ENCODE assay signal across 1 cellular context in the genomic region with DNA sequence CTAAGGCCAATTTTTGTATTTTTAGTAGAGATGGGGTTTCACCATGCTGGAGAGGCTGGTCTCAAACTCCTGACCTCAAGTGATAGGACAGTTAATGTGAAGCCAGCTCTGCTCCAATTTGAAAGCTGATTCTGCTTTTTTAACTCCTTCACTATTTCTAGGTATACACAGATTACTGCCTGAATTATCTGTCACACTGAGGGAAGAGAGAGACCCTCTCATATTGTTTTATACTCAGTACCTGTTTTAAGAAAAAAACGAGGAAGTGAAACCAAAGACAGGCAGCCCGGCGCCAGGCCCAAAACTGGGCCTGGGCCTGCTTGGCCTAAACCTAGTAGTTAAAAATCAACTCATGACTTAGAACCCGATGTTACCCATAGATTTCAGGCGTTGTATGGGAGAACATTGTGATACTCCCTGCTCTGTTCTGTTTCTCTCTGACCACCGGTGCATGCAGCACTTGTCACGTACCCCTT.
TF ChIP-seq lines count a peak whose summit lies in the region.

No MANE protein-coding gene starts in this region.

TF ChIP-seq in GM12878, 131 proteins besides CTCF, POLR2A, EP300 and RAD21 (continued from another document):
- TF ChIP-seq POLR2AphosphoS5 (IDR thresholded peaks at IDR 0.05; ENCODE audit: low read length) (no peak), JUNB (IDR thresholded peaks at IDR 0.05) (peak; percentile 25; the same call in 1 of the 2 replicates), PAX8 (IDR thresholded peaks at IDR 0.05) (no peak), CBX3 (IDR thresholded peaks at IDR 0.05; ENCODE audit: borderline replicate concordance, low read depth) (no peak), ZNF217 (IDR thresholded peaks at IDR 0.05) (peak; percentile 65), SMC3 (IDR thresholded peaks at IDR 0.05; ENCODE audit: borderline replicate concordance, low read length) (no peak), IRF4 (IDR thresholded peaks at IDR 0.05; ENCODE audit: low read depth, low read length) (no peak), STAT1 (conservative IDR thresholded peaks at IDR 0.05) (no peak), SUPT20H (IDR thresholded peaks at IDR 0.05; ENCODE audit: borderline replicate concordance, control insufficient read depth, low read depth, low read length) (no peak)
- TF ChIP-seq, protein P1, sequence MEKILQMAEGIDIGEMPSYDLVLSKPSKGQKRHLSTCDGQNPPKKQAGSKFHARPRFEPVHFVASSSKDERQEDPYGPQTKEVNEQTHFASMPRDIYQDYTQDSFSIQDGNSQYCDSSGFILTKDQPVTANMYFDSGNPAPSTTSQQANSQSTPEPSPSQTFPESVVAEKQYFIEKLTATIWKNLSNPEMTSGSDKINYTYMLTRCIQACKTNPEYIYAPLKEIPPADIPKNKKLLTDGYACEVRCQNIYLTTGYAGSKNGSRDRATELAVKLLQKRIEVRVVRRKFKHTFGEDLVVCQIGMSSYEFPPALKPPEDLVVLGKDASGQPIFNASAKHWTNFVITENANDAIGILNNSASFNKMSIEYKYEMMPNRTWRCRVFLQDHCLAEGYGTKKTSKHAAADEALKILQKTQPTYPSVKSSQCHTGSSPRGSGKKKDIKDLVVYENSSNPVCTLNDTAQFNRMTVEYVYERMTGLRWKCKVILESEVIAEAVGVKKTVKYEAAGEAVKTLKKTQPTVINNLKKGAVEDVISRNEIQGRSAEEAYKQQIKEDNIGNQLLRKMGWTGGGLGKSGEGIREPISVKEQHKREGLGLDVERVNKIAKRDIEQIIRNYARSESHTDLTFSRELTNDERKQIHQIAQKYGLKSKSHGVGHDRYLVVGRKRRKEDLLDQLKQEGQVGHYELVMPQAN (conservative IDR thresholded peaks at IDR 0.05): no peak
